Comparison of ENCODE assay signal across 20 cellular contexts in the genomic region with DNA sequence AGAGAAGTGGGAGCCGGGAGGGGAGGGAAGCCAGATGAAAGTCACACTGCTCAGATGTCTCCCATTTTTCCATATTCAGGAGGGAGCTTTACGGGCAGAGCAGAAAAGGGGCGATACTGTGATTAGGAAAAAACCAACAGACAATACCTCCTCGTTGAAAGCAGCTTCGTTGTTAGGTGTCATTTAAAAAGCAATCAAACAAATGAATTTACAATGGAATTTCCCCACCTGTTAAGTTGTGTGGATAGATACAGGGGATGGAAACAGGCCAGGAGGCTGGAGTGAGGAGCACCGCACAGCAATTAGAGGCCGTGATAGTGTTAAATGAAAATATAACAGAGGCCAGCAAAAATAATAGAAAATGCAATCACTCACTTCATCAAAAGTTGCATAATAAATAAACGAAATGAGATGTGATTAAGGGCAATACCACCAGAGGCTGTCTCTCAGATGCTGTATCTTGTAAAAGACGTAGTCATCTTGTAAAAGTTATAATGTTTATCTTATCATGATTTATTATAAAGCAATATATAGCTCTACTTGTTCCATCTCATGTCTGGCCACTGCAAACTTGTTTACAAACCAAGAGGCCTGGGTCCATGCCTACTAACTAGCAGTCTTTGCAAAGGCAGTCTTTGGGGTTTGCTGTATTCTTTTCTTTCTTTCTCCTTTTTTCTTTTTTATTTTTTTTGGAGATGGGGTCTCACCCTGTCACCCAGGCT.
DNase-seq lines count a peak whose midpoint lies in the region; ATAC-seq, FAIRE-seq and TF ChIP-seq lines count a peak whose summit lies in the region.
"Had no signal": no experiment of that assay in that cellular context is flagged by ENCODE, and none has a peak within 500 bp of the region (broad histone marks: within the 10 kb centered on the region; RNA-seq: fewer than 3 reads in every experiment).

No MANE protein-coding gene starts in this region.

- H3K79me2 ChIP-seq in PC-3 (ENCODE audit: low read length) (no peaks in the 10 kb centered on the region), K562 (ENCODE audit: control insufficient read depth, insufficient read depth, low read length) (no peaks in the 10 kb centered on the region)

- H3K36me3 Mint-ChIP-seq in activated CD4-positive, alpha-beta T cell treated with anti-CD3 and anti-CD28 coated beads, Interleukin-2, amount 10 ng/mL, durations not matched to agents 24 days and 14 days (ENCODE audit: low read depth), result no peaks in the 10 kb centered on the region
- no peaks in the 10 kb centered on the region for H3K36me3 Mint-ChIP-seq in CD4-positive, alpha-beta memory T cell
- H3K36me3 Mint-ChIP-seq in osteocyte (ENCODE audit: unreplicated experiment), result no peaks in the 10 kb centered on the region

- H3K36me3 ChIP-seq in CD4-positive, alpha-beta memory T cell (ENCODE audit: insufficient read depth, low read length), result no peaks in the 10 kb centered on the region
- H3K36me3 ChIP-seq in PC-3 (ENCODE audit: low read depth, low read length) (no peaks in the 10 kb centered on the region), K562 (ENCODE audit: control insufficient read depth, insufficient read depth, low read length) (no peaks in the 10 kb centered on the region)
- H3K36me3 ChIP-seq: BLaER1 treated with 17β-estradiol and CSF1 and Interleukin-3, amounts not matched to agents 10 nM and 100 nM; MG63 had no signal

- H4K20me1 ChIP-seq in PC-3 (ENCODE audit: low read length) (no peaks in the 10 kb centered on the region), K562 (replicated peaks; ENCODE audit: control insufficient read depth, insufficient read depth, low read length) (no peaks in the 10 kb centered on the region)
- H4K20me1 ChIP-seq: BLaER1 treated with 17β-estradiol and CSF1 and Interleukin-3, amounts not matched to agents 10 nM and 100 nM had no signal

- no peak overlapping the region for H3K27ac ChIP-seq in CD4-positive, alpha-beta memory T cell (ENCODE audit: low read depth, low read length)
- no peak overlapping the region for H3K27ac ChIP-seq in PC-3 (ENCODE audit: low read length)
- H3K27ac ChIP-seq in K562 (ENCODE audit: extremely low read depth, low read depth, low read length), result no peak overlapping the region
- H3K27ac ChIP-seq: BLaER1 treated with 17β-estradiol and CSF1 and Interleukin-3, amounts not matched to agents 10 nM and 100 nM; HL-60; PC-9 had no signal

- DNase-seq in activated CD4-positive, alpha-beta T cell treated with anti-CD3 and anti-CD28 coated beads, Interleukin-2, amount 10 ng/mL, durations not matched to agents 24 days and 14 days, result no peak
- no peak for DNase-seq in activated CD4-positive, alpha-beta T cell treated with anti-CD3 and anti-CD28 coated beads for 48 hours
- no peak for DNase-seq in CD4-positive, alpha-beta memory T cell
- DNase-seq in PC-3 (peak; percentile 43), K562 (ENCODE audit: extremely low read depth in 1 of 4, low spot score in 3 of 4) (no peak), erythroblast (lab: John Stamatoyannopoulos, UW) (no peak), osteocyte (ENCODE audit: extremely low spot score, unreplicated experiment) (no peak)
- DNase-seq: 8988T, DMS53, MG63, NCI-H1092 treated with DMSO at 0.1 percent for 48 hours, NCI-H1694, NCI-H446, NCI-H748 treated with DMSO at 0.1 percent for 48 hours, PC-9 had no signal

- H3F3A ChIP-seq in PC-3 (ENCODE audit: low read length, unreplicated experiment), result no peaks in the 10 kb centered on the region

- POLR2A ChIA-PET in CD4-positive, alpha-beta memory T cell (lab: Charles Lee; ENCODE audit: partially characterized antibody), result interaction anchor here (0.9 to 2.6 kb wide), 4 partner anchors 34 to 266 kb away, joined by 3 to 15 read pairs (median 3); no protein-coding TSS in a partner anchor
- POLR2A ChIA-PET in PC-3 (lab: Charles Lee; ENCODE audit: unreplicated experiment) (no interaction called here), K562 (lab: Yijun Ruan, JAX) (interaction anchor here (0.6 kb wide), 1 partner anchor 235 kb away, joined by 3 read pairs; no protein-coding TSS in a partner anchor)

- peak overlapping the region; percentile 61 for H3K27ac Mint-ChIP-seq in activated CD4-positive, alpha-beta T cell treated with anti-CD3 and anti-CD28 coated beads, Interleukin-2, amount 10 ng/mL, durations not matched to agents 24 days and 14 days
- peak overlapping the region in 5 of 7 donors; percentile 74 to 91 (median 82) for H3K27ac Mint-ChIP-seq in CD4-positive, alpha-beta memory T cell
- no peak overlapping the region for H3K27ac Mint-ChIP-seq in osteocyte (ENCODE audit: unreplicated experiment)

- TF ChIP-seq EP300 in K562 (IDR thresholded peaks at IDR 0.05; ENCODE audit: low read length), result no peak

- H3K9me1 ChIP-seq in K562 (ENCODE audit: control insufficient read depth, insufficient read depth, low read length), result no peaks in the 10 kb centered on the region

- no peak overlapping the region for H3K4me3 ChIP-seq in CD4-positive, alpha-beta memory T cell (ENCODE audit: low read length in 2 of 2)
- H3K4me3 ChIP-seq in PC-3 (ENCODE audit: low read length), result no peak overlapping the region
- H3K4me3 ChIP-seq in K562, result no peak overlapping the region
- H3K4me3 ChIP-seq: BLaER1 treated with 17β-estradiol and CSF1 and Interleukin-3, amounts not matched to agents 10 nM and 100 nM; MG63; PC-9 had no signal

- CTCF ChIA-PET in CD4-positive, alpha-beta memory T cell (lab: Charles Lee; ENCODE audit: partially characterized antibody), result interaction anchor here (0.8 to 1.3 kb wide), 2 partner anchors 9 to 20 kb away, joined by 3 to 6 read pairs; no protein-coding TSS in a partner anchor
- CTCF ChIA-PET in PC-3 (lab: Charles Lee), result interaction anchor here (0.5 kb wide), 1 partner anchor 898 kb away, joined by 5 read pairs; no protein-coding TSS in a partner anchor
- CTCF ChIA-PET in K562 (lab: Yijun Ruan, JAX; ENCODE audit: low intra/inter-chr PET ratio), result no interaction called here

- BruUV-seq in PC-3 (replicated peaks; lab: Mats Ljungman, UMichigan) (no TSS peak), K562 (replicated peaks; lab: Mats Ljungman, UMichigan) (no TSS peak)

- no peak overlapping the region for H3K4me3 Mint-ChIP-seq in activated CD4-positive, alpha-beta T cell treated with anti-CD3 and anti-CD28 coated beads, Interleukin-2, amount 10 ng/mL, durations not matched to agents 24 days and 14 days
- peak overlapping the region; percentile 6 to 67 (median 56) for H3K4me3 Mint-ChIP-seq in CD4-positive, alpha-beta memory T cell
- no peak overlapping the region for H3K4me3 Mint-ChIP-seq in osteocyte (ENCODE audit: unreplicated experiment)

- TF ChIP-seq CTCF in PC-3 (conservative IDR thresholded peaks at IDR 0.05; ENCODE audit: low read depth, low read length) (no peak), K562 (IDR thresholded peaks at IDR 0.05 in 2 of 3, conservative IDR thresholded peaks at IDR 0.05 in 1 of 3; ENCODE audit: insufficient read depth in 2 of 3, low read depth in 1 of 3, low read length in 3 of 3) (no peak), osteocyte (IDR thresholded peaks at IDR 0.05) (no peak)

- H3K9ac ChIP-seq in PC-3 (ENCODE audit: low read length) (no peak overlapping the region), K562 (ENCODE audit: insufficient read depth in 1 of 2, low read depth in 2 of 2, low read length in 2 of 2) (no peak overlapping the region)
- H3K9ac ChIP-seq: BLaER1 treated with 17β-estradiol and CSF1 and Interleukin-3, amounts not matched to agents 10 nM and 100 nM had no signal

- in situ Hi-C loops in K562 (cut with MboI), result no loop called here

- no peaks in the 10 kb centered on the region for H3K27me3 ChIP-seq in CD4-positive, alpha-beta memory T cell (ENCODE audit: insufficient read depth, low read length)
- H3K27me3 ChIP-seq in PC-3 (ENCODE audit: low read length) (peaks cover 35% of the 10 kb centered on the region), K562 (ENCODE audit: control insufficient read depth in 2 of 2, insufficient read depth in 2 of 2, low read length in 2 of 2) (peaks cover 4 to 20% of the 10 kb centered on the region in 2 experiments)
- H3K27me3 ChIP-seq: BLaER1 treated with 17β-estradiol and CSF1 and Interleukin-3, amounts not matched to agents 10 nM and 100 nM; MG63 had no signal

- FAIRE-seq in K562 (lab: Jason Lieb, UNC), result no peak
- FAIRE-seq: GM18507 had no signal

- H3K9me2 ChIP-seq in PC-3 (replicated peaks; ENCODE audit: low read length), result no peaks in the 10 kb centered on the region

- TF ChIP-seq POLR2A in K562 (conservative IDR thresholded peaks at IDR 0.05) (no peak), erythroblast (IDR thresholded peaks at IDR 0.05; ENCODE audit: low read length) (no peak)

- 0% methylated on average over 8 of the region's 9 CpGs for WGBS in K562 (ENCODE audit: insufficient coverage, low coverage, missing lambda C conversion rate)

- peak; percentile 76 for ATAC-seq in PC-3
- ATAC-seq in K562, result no peak
- no peak for ATAC-seq in GM18519 (IDR thresholded peaks at IDR 0.05; ENCODE audit: low FRiP score, unreplicated experiment)
- ATAC-seq: HCT116 had no signal

- intact Hi-C loops in activated CD4-positive, alpha-beta T cell treated with anti-CD3 and anti-CD28 coated beads, Interleukin-2, amount 10 ng/mL, durations not matched to agents 24 days and 14 days (cut with micrococcal nuclease), result loop anchor here (10.0 kb wide), 1 partner anchor 452 kb away; no protein-coding TSS in a partner anchor
- intact Hi-C loops in CD4-positive, alpha-beta memory T cell (cut with micrococcal nuclease), result no loop called here
- intact Hi-C loops in PC-3 (cut with micrococcal nuclease), result no loop called here
- intact Hi-C loops in K562 (cut with micrococcal nuclease), result no loop called here

- H3K4me1 ChIP-seq in CD4-positive, alpha-beta memory T cell (ENCODE audit: insufficient read depth, low read length), result peaks cover 32% of the 10 kb centered on the region
- H3K4me1 ChIP-seq in PC-3 (ENCODE audit: insufficient read depth, low read length) (no peaks in the 10 kb centered on the region), K562 (replicated peaks in 1 of 2; ENCODE audit: control insufficient read depth in 2 of 2, insufficient read depth in 2 of 2, low read length in 2 of 2) (no peaks in the 10 kb centered on the region)

- peak overlapping the region; percentile 9; the same call in 1 of the 2 replicates for H2AFZ ChIP-seq in PC-3 (ENCODE audit: low read length)
- H2AFZ ChIP-seq in K562 (ENCODE audit: low read depth, low read length), result no peak overlapping the region
- H2AFZ ChIP-seq: PC-9 had no signal

- peaks cover 57% of the 10 kb centered on the region for H3K4me1 Mint-ChIP-seq in activated CD4-positive, alpha-beta T cell treated with anti-CD3 and anti-CD28 coated beads, Interleukin-2, amount 10 ng/mL, durations not matched to agents 24 days and 14 days
- H3K4me1 Mint-ChIP-seq in CD4-positive, alpha-beta memory T cell, result peaks cover 25 to 67% (median 37%) of the 10 kb centered on the region in 4 donors
- no peaks in the 10 kb centered on the region for H3K4me1 Mint-ChIP-seq in osteocyte (ENCODE audit: unreplicated experiment)

- no peak for TF ChIP-seq RAD21 in K562 (CRISPR knock-in tag; conservative IDR thresholded peaks at IDR 0.05 in 1 of 2, IDR thresholded peaks at IDR 0.05 in 1 of 2)

- peaks cover 2% of the 10 kb centered on the region for H3K27me3 Mint-ChIP-seq in activated CD4-positive, alpha-beta T cell treated with anti-CD3 and anti-CD28 coated beads, Interleukin-2, amount 10 ng/mL, durations not matched to agents 24 days and 14 days
- no peaks in the 10 kb centered on the region for H3K27me3 Mint-ChIP-seq in CD4-positive, alpha-beta memory T cell
- H3K27me3 Mint-ChIP-seq in osteocyte (ENCODE audit: unreplicated experiment), result no peaks in the 10 kb centered on the region

- H3K4me2 ChIP-seq in PC-3 (ENCODE audit: low read length), result peak overlapping the region; percentile 41; the same call in 1 of the 2 replicates
- H3K4me2 ChIP-seq in K562 (ENCODE audit: insufficient read depth, low read length), result no peak overlapping the region
- H3K4me2 ChIP-seq: BLaER1 treated with 17β-estradiol and CSF1 and Interleukin-3, amounts not matched to agents 10 nM and 100 nM; PC-9 had no signal

- no peaks in the 10 kb centered on the region for H3K9me3 ChIP-seq in CD4-positive, alpha-beta memory T cell (ENCODE audit: control insufficient read depth in 1 of 2, low read length in 2 of 2)
- H3K9me3 ChIP-seq in PC-3 (ENCODE audit: low read length), result no peaks in the 10 kb centered on the region
- H3K9me3 ChIP-seq in K562 (replicated peaks; ENCODE audit: control insufficient read depth, insufficient read depth, low read depth, low read length), result no peaks in the 10 kb centered on the region
- H3K9me3 ChIP-seq: BLaER1 treated with 17β-estradiol and CSF1 and Interleukin-3, amounts not matched to agents 10 nM and 100 nM; MG63 had no signal

- H3K9me3 Mint-ChIP-seq in activated CD4-positive, alpha-beta T cell treated with anti-CD3 and anti-CD28 coated beads, Interleukin-2, amount 10 ng/mL, durations not matched to agents 24 days and 14 days, result no peaks in the 10 kb centered on the region
- H3K9me3 Mint-ChIP-seq in CD4-positive, alpha-beta memory T cell, result peaks cover 0 to under 1% (median 0%) of the 10 kb centered on the region in 8 donors
- peaks cover 11% of the 10 kb centered on the region for H3K9me3 Mint-ChIP-seq in osteocyte (ENCODE audit: unreplicated experiment)

Comparison
In these comparisons a context has a peak if more than half of its experiments do, and no peak if none do; other contexts are left out.
1. H3K4me3 Mint-ChIP-seq: peak in CD4-positive, alpha-beta memory T cell (8 of 8); none in activated CD4-positive, alpha-beta T cell treated with anti-CD3 and anti-CD28 coated beads, Interleukin-2, amount 10 ng/mL, durations not matched to agents 24 days and 14 days (single experiment) and osteocyte (single experiment).